ENCODE assay signal across 28 cellular contexts in genomic region chr5:154538492-154538891, GRCh38.
"Had no signal": no experiment of that assay in that cellular context is flagged by ENCODE, and none has a peak within 500 bp of the region (broad histone marks: within the 10 kb centered on the region; RNA-seq: fewer than 3 reads in every experiment).

No MANE protein-coding gene starts in this region.

- H3K4me3 Mint-ChIP-seq: activated CD4-positive, alpha-beta memory T cell treated with anti-CD3 and anti-CD28 coated beads for 36 hours; activated CD4-positive, alpha-beta T cell treated with anti-CD3 and anti-CD28 coated beads for 36 hours; activated CD4-positive, alpha-beta T cell treated with anti-CD3 and anti-CD28 coated beads, Interleukin-2, amount 10 ng/mL, durations not matched to agents 24 days and 14 days; activated CD8-positive, alpha-beta memory T cell treated with anti-CD3 and anti-CD28 coated beads, Interleukin-2, amount 10 ng/mL, durations not matched to agents 7 days and 5 days; activated CD8-positive, alpha-beta T cell treated with anti-CD3 and anti-CD28 coated beads, Interleukin-2, amount 10 ng/mL, durations not matched to agents 7 days and 5 days; activated naive CD4-positive, alpha-beta T cell treated with anti-CD3 and anti-CD28 coated beads for 36 hours; activated naive CD4-positive, alpha-beta T cell treated with anti-CD3 and anti-CD28 coated beads, Interleukin-2, amount 50 U/mL, for 24 hours; activated naive CD8-positive, alpha-beta T cell treated with anti-CD3 and anti-CD28 coated beads for 36 hours; activated naive CD8-positive, alpha-beta T cell treated with anti-CD3 and anti-CD28 coated beads, Interleukin-2, amount 50 U/mL, for 24 hours; activated T-helper 1 cell treated with anti-CD3 and anti-CD28 coated beads, Interleukin-12 subunit alpha, Interleukin-12 subunit beta, Interleukin-2, Interleukin-4 antibody, amounts not matched to agents 30 ng/mL and 10 ng/mL and 1 ng/mL, durations not matched to agents 14 hours and 24 hours and 36 hours had no signal

- H3K4me1 ChIP-seq: adrenal gland, body of pancreas, colonic mucosa had no signal

- H3K9me3 Mint-ChIP-seq: activated CD4-positive, alpha-beta memory T cell treated with anti-CD3 and anti-CD28 coated beads for 36 hours; activated CD4-positive, alpha-beta T cell treated with anti-CD3 and anti-CD28 coated beads, Interleukin-2, amount 10 ng/mL, durations not matched to agents 24 days and 14 days; activated naive CD4-positive, alpha-beta T cell treated with anti-CD3 and anti-CD28 coated beads for 36 hours; activated naive CD4-positive, alpha-beta T cell treated with anti-CD3 and anti-CD28 coated beads, Interleukin-2, amount 50 U/mL, for 24 hours; activated naive CD8-positive, alpha-beta T cell treated with anti-CD3 and anti-CD28 coated beads for 36 hours; activated naive CD8-positive, alpha-beta T cell treated with anti-CD3 and anti-CD28 coated beads, Interleukin-2, amount 50 U/mL, for 24 hours; activated T-helper 1 cell treated with anti-CD3 and anti-CD28 coated beads, Interleukin-12 subunit alpha, Interleukin-12 subunit beta, Interleukin-2, Interleukin-4 antibody, amounts not matched to agents 30 ng/mL and 10 ng/mL and 1 ng/mL, durations not matched to agents 14 hours and 24 hours and 36 hours; activated T-helper 2 cell treated with anti-CD3 and anti-CD28 coated beads, Interferon-gamma antibody, Interleukin-2, Interleukin-4, amounts not matched to agents 10 μg/mL and 5 μg/mL and 100 μg/mL, durations not matched to agents 14 hours and 24 hours and 36 hours had no signal

- H3K4me3 ChIP-seq: adrenal gland, body of pancreas, colonic mucosa had no signal

- H3K9me3 ChIP-seq: adrenal gland, body of pancreas, colonic mucosa had no signal

- H3K27me3 ChIP-seq: colonic mucosa had no signal

- H3K27ac ChIP-seq: adrenal gland, body of pancreas, colonic mucosa, epithelial cell of prostate had no signal

- ATAC-seq: activated CD4-positive, alpha-beta T cell treated with anti-CD3 and anti-CD28 coated beads for 36 hours; activated CD8-positive, alpha-beta memory T cell treated with anti-CD3 and anti-CD28 coated beads, Interleukin-2, amount 10 ng/mL, durations not matched to agents 7 days and 5 days; activated CD8-positive, alpha-beta T cell treated with anti-CD3 and anti-CD28 coated beads, Interleukin-2, amount 10 ng/mL, durations not matched to agents 7 days and 5 days; activated naive CD8-positive, alpha-beta T cell treated with anti-CD3 and anti-CD28 coated beads, Interleukin-2, amount 50 U/mL, for 24 hours; body of pancreas had no signal

- H3K4me1 Mint-ChIP-seq: activated CD4-positive, alpha-beta T cell treated with anti-CD3 and anti-CD28 coated beads for 36 hours; activated CD4-positive, alpha-beta T cell treated with anti-CD3 and anti-CD28 coated beads, Interleukin-2, amount 10 ng/mL, durations not matched to agents 24 days and 14 days; activated naive CD4-positive, alpha-beta T cell treated with anti-CD3 and anti-CD28 coated beads, Interleukin-2, amount 50 U/mL, for 24 hours; activated naive CD8-positive, alpha-beta T cell treated with anti-CD3 and anti-CD28 coated beads for 36 hours; activated naive CD8-positive, alpha-beta T cell treated with anti-CD3 and anti-CD28 coated beads, Interleukin-2, amount 50 U/mL, for 24 hours had no signal

- H3K36me3 ChIP-seq: adrenal gland, colonic mucosa had no signal

- H3K36me3 Mint-ChIP-seq: activated CD4-positive, alpha-beta memory T cell treated with anti-CD3 and anti-CD28 coated beads for 36 hours; activated CD8-positive, alpha-beta memory T cell treated with anti-CD3 and anti-CD28 coated beads, Interleukin-2, amount 10 ng/mL, durations not matched to agents 7 days and 5 days; activated naive CD4-positive, alpha-beta T cell treated with anti-CD3 and anti-CD28 coated beads, Interleukin-2, amount 50 U/mL, for 24 hours; activated naive CD8-positive, alpha-beta T cell treated with anti-CD3 and anti-CD28 coated beads for 36 hours had no signal

- DNase-seq: activated CD4-positive, alpha-beta memory T cell treated with anti-CD3 and anti-CD28 coated beads for 36 hours; activated CD4-positive, alpha-beta T cell treated with anti-CD3 and anti-CD28 coated beads for 36 hours; activated CD4-positive, alpha-beta T cell treated with anti-CD3 and anti-CD28 coated beads, Interleukin-2, amount 10 ng/mL, durations not matched to agents 24 days and 14 days; activated CD4-positive, CD25-positive, alpha-beta regulatory T cell; activated CD4-positive, CD25-positive, alpha-beta regulatory T cell treated with anti-CD3 and anti-CD28 coated beads, Interleukin-2, amount 50 U/mL, for 72 hours; activated CD8-positive, alpha-beta memory T cell treated with anti-CD3 and anti-CD28 coated beads, Interleukin-2, amount 10 ng/mL, durations not matched to agents 7 days and 5 days; activated CD8-positive, alpha-beta memory T cell treated with anti-CD3 and anti-CD28 coated beads, Interleukin-2, amount 50 U/mL, for 4 hours; activated CD8-positive, alpha-beta T cell treated with anti-CD3 and anti-CD28 coated beads, Interleukin-2, amount 10 ng/mL, durations not matched to agents 7 days and 5 days; activated effector memory CD4-positive, alpha-beta T cell treated with anti-CD3 and anti-CD28 coated beads, Interleukin-2, amount 50 U/mL, for 16 hours; activated naive CD4-positive, alpha-beta T cell treated with anti-CD3 and anti-CD28 coated beads for 36 hours; activated naive CD8-positive, alpha-beta T cell treated with anti-CD3 and anti-CD28 coated beads for 36 hours; activated naive CD8-positive, alpha-beta T cell treated with anti-CD3 and anti-CD28 coated beads, Interleukin-2, amount 50 U/mL, for 24 hours; activated T-cell treated with anti-CD3 and anti-CD28 coated beads, Interleukin-2, amount 50 U/mL, for 1 hour; activated T-cell treated with anti-CD3 and anti-CD28 coated beads, Interleukin-2, amount 50 U/mL, for 48 hours; adrenal gland; amygdala; aorta; body of pancreas; central memory CD4-positive, alpha-beta T cell; cerebellar nuclear complex; colonic mucosa; effector CD8-positive, alpha-beta T cell; foreskin fibroblast; T-helper 2 cell had no signal

- H3K27ac Mint-ChIP-seq: activated CD4-positive, alpha-beta memory T cell treated with anti-CD3 and anti-CD28 coated beads for 36 hours; activated CD4-positive, alpha-beta T cell treated with anti-CD3 and anti-CD28 coated beads for 36 hours; activated CD4-positive, alpha-beta T cell treated with anti-CD3 and anti-CD28 coated beads, Interleukin-2, amount 10 ng/mL, durations not matched to agents 24 days and 14 days; activated CD8-positive, alpha-beta memory T cell treated with anti-CD3 and anti-CD28 coated beads, Interleukin-2, amount 10 ng/mL, durations not matched to agents 7 days and 5 days; activated CD8-positive, alpha-beta T cell treated with anti-CD3 and anti-CD28 coated beads, Interleukin-2, amount 10 ng/mL, durations not matched to agents 7 days and 5 days; activated naive CD4-positive, alpha-beta T cell treated with anti-CD3 and anti-CD28 coated beads for 36 hours; activated naive CD4-positive, alpha-beta T cell treated with anti-CD3 and anti-CD28 coated beads, Interleukin-2, amount 50 U/mL, for 24 hours; activated naive CD8-positive, alpha-beta T cell treated with anti-CD3 and anti-CD28 coated beads for 36 hours; activated naive CD8-positive, alpha-beta T cell treated with anti-CD3 and anti-CD28 coated beads, Interleukin-2, amount 50 U/mL, for 24 hours; activated T-helper 1 cell treated with anti-CD3 and anti-CD28 coated beads, Interleukin-12 subunit alpha, Interleukin-12 subunit beta, Interleukin-2, Interleukin-4 antibody, amounts not matched to agents 30 ng/mL and 10 ng/mL and 1 ng/mL, durations not matched to agents 14 hours and 24 hours and 36 hours; activated T-helper 2 cell treated with anti-CD3 and anti-CD28 coated beads, Interferon-gamma antibody, Interleukin-2, Interleukin-4, amounts not matched to agents 10 μg/mL and 5 μg/mL and 100 μg/mL, durations not matched to agents 14 hours and 24 hours and 36 hours had no signal
